Comparison of ENCODE assay signal across 8 cellular contexts in genomic region chr3:128698211-128699011, GRCh38. TPM values are rescaled to one million over a fixed set of nuclear protein-coding genes. Genes with fewer than 3 reads are reported as not detected.
DNase-seq lines count a peak whose midpoint lies in the region; ATAC-seq and TF ChIP-seq lines count a peak whose summit lies in the region.

No MANE protein-coding gene starts in this region.

- H3K27me3 ChIP-seq in adrenal gland = no peaks in the 10 kb centered on the region
- H3K27me3 ChIP-seq in heart right ventricle = no peaks in the 10 kb centered on the region

- peak; percentile 26 to 53 for TF ChIP-seq POLR2A in adrenal gland (IDR thresholded peaks at IDR 0.05)

- TF ChIP-seq CTCF in adrenal gland (IDR thresholded peaks at IDR 0.05) (no peak), heart right ventricle (IDR thresholded peaks at IDR 0.05) (no peak), osteocyte (IDR thresholded peaks at IDR 0.05) (no peak)

- WGBS in adrenal gland, 4 donors = 0 to 2% (median 1%) methylated on average over 12 to 53 of the region's 53 CpGs
- 1 to 2% methylated on average over 49 to 53 of the region's 53 CpGs for WGBS in heart right ventricle, 2 donors

- ATAC-seq in heart right ventricle = peak; percentile 77 to 90 (median 89)
- ATAC-seq in GM21619 (IDR thresholded peaks at IDR 0.05; ENCODE audit: unreplicated experiment) = no peak
- no peak for ATAC-seq in GM19035 (IDR thresholded peaks at IDR 0.05; ENCODE audit: unreplicated experiment)

- DNase-seq in DMS153 (lab: John Stamatoyannopoulos, UW) (peak; percentile 15), NCI-H2107 treated with DMSO at 0.1 percent for 48 hours (lab: John Stamatoyannopoulos, UW; ENCODE audit: unreplicated experiment) (peak; percentile 29), adrenal gland (peak; percentile 53 to 68 (median 60)), heart right ventricle (peak in 1 of 2 donors; percentile 58), osteocyte (ENCODE audit: extremely low spot score, unreplicated experiment) (no peak), SW 1271 (lab: John Stamatoyannopoulos, UW) (no peak)

- peak overlapping the region; percentile 60 for H3K4me3 Mint-ChIP-seq in osteocyte (ENCODE audit: unreplicated experiment)

- no peak overlapping the region for H3K27ac Mint-ChIP-seq in osteocyte (ENCODE audit: unreplicated experiment)

- H3K27ac ChIP-seq in adrenal gland (peak overlapping the region in 4 of 5 donors; percentile 65 to 89 (median 88)), heart right ventricle (peak overlapping the region in 9 of 10 donors; percentile 77 to 86 (median 82))

- H3K27me3 Mint-ChIP-seq in osteocyte (ENCODE audit: unreplicated experiment) = peaks cover 3% of the 10 kb centered on the region

- H3K36me3 ChIP-seq in adrenal gland (replicated peaks in 1 of 2) = no peaks in the 10 kb centered on the region
- H3K36me3 ChIP-seq in heart right ventricle = no peaks in the 10 kb centered on the region

- no peaks in the 10 kb centered on the region for H3K9me3 Mint-ChIP-seq in osteocyte (ENCODE audit: unreplicated experiment)

- intact Hi-C loops in adrenal gland (cut with DNase I) = no loop called here
- intact Hi-C loops in heart right ventricle (cut with DNase I) = no loop called here

- no peaks in the 10 kb centered on the region for H3K36me3 Mint-ChIP-seq in osteocyte (ENCODE audit: unreplicated experiment)

- peak overlapping the region in 2 of 4 donors; percentile 65 to 84 for H3K4me3 ChIP-seq in adrenal gland
- H3K4me3 ChIP-seq in heart right ventricle = peak overlapping the region; percentile 48 to 79 (median 66)

- no peaks in the 10 kb centered on the region for H3K9me3 ChIP-seq in adrenal gland (replicated peaks in 1 of 3)
- no peaks in the 10 kb centered on the region for H3K9me3 ChIP-seq in heart right ventricle

- peaks cover 3% of the 10 kb centered on the region for H3K4me1 Mint-ChIP-seq in osteocyte (ENCODE audit: unreplicated experiment)

- H3K4me1 ChIP-seq in adrenal gland (replicated peaks in 1 of 2) (no peaks in the 10 kb centered on the region), heart right ventricle (peaks cover 0 to 36% (median 0%) of the 10 kb centered on the region in 9 donors)

RNA-seq across cellular contexts. Expression of gene RAB7A, which starts 27.6 kb away (rescaled TPM):
- 100 to 1,000 TPM in 7 of 8 donors, 10 to 100 TPM in 1; 76.7 to 400 (median 176) TPM for total RNA-seq in adrenal gland
- polyA plus RNA-seq in adrenal gland = 100 to 1,000 TPM; 127 to 446 (median 140) TPM
- total RNA-seq in heart right ventricle = 100 to 1,000 TPM; 234 to 348 (median 310) TPM
- polyA plus RNA-seq in heart right ventricle = 100 to 1,000 TPM; 161 to 173 TPM
- total RNA-seq in osteocyte = 265 and 284 TPM in 2 replicates

RNA-seq across cellular contexts. Expression of gene RPN1, which starts 47.8 kb away (rescaled TPM):
- total RNA-seq in adrenal gland (100 to 1,000 TPM; 136 to 299 (median 227) TPM), heart right ventricle (100 to 1,000 TPM in 3 of 10 donors, 10 to 100 TPM in 7; 74.9 to 170 (median 83.6) TPM), osteocyte (207 and 228 TPM in 2 replicates)
- polyA plus RNA-seq in adrenal gland (100 to 1,000 TPM in 1 of 3 donors, 10 to 100 TPM in 2; 35.9 to 280 (median 92.1) TPM), heart right ventricle (100 to 1,000 TPM in 1 of 2 donors, 10 to 100 TPM in 1; 44.3 to 238 TPM)

Comparison
In these comparisons a context has a peak if more than half of its experiments do, and no peak if none do; other contexts are left out.
1. DNase-seq: peak in DMS153 (single experiment), NCI-H2107 treated with DMSO at 0.1 percent for 48 hours (single experiment) and adrenal gland (7 of 7); none in osteocyte (single experiment) and SW 1271 (0 of 2).
2. ATAC-seq: peak in heart right ventricle (8 of 8); none in GM21619 (single experiment) and GM19035 (single experiment).